27 cellular contexts compared by ENCODE assay signal in genomic region chr19:51508059-51508733, GRCh38. TPM values are rescaled to one million over a fixed set of nuclear protein-coding genes. Genes with fewer than 3 reads are reported as not detected.
"Had no signal": no experiment of that assay in that cellular context is flagged by ENCODE, and none has a peak within 500 bp of the region (broad histone marks: within the 10 kb centered on the region; RNA-seq: fewer than 3 reads in every experiment).

No MANE protein-coding gene starts in this region.

- H3K27ac ChIP-seq: breast epithelium, dorsolateral prefrontal cortex, esophagus muscularis mucosa, gastrocnemius medialis, parathyroid adenoma, tibial nerve had no signal

- H3K36me3 Mint-ChIP-seq: memory B cell had no signal

- DNase-seq: activated CD4-positive, alpha-beta T cell treated with anti-CD3 and anti-CD28 coated beads for 1 hour; activated CD4-positive, alpha-beta T cell treated with anti-CD3 and anti-CD28 coated beads, Interleukin-2, amount 50 U/mL, for 1 hour; activated CD8-positive, alpha-beta memory T cell treated with anti-CD3 and anti-CD28 coated beads, Interleukin-2, amount 50 U/mL, for 48 hours; activated naive CD4-positive, alpha-beta T cell treated with anti-CD3 and anti-CD28 coated beads for 36 hours; activated naive CD8-positive, alpha-beta T cell treated with anti-CD3 and anti-CD28 coated beads, Interleukin-2, amount 10 ng/mL, durations not matched to agents 7 days and 5 days; activated T-cell treated with anti-CD3 and anti-CD28 coated beads, Interleukin-2, amount 50 U/mL, for 4 hours; amniotic stem cell; dorsolateral prefrontal cortex; effector memory CD8-positive, alpha-beta T cell; gastrocnemius medialis; left colon; right cardiac atrium; stimulated activated CD4-positive, alpha-beta T cell treated with anti-CD3 and anti-CD28 coated beads, Interleukin-4, amount 100 ng/mL, for 4 hours; stimulated activated naive CD8-positive, alpha-beta T cell treated with anti-CD3 and anti-CD28 coated beads, Interleukin-15, amount 100 ng/mL, for 72 hours; T1000 had no signal

- H3K9me3 Mint-ChIP-seq: activated naive CD4-positive, alpha-beta T cell treated with anti-CD3 and anti-CD28 coated beads for 36 hours; central memory CD8-positive, alpha-beta T cell; effector memory CD8-positive, alpha-beta T cell; memory B cell had no signal

- H3K4me3 ChIP-seq: breast epithelium, dorsolateral prefrontal cortex, esophagus muscularis mucosa, gastrocnemius medialis, tibial nerve had no signal

- H3K36me3 ChIP-seq: breast epithelium, esophagus muscularis mucosa, gastrocnemius medialis, tibial nerve had no signal

- H3K4me1 ChIP-seq: breast epithelium, esophagus muscularis mucosa, gastrocnemius medialis, parathyroid adenoma, tibial nerve had no signal

- H2AFZ ChIP-seq: parathyroid adenoma had no signal

- H3K79me2 ChIP-seq: parathyroid adenoma had no signal

- H3K27me3 Mint-ChIP-seq: memory B cell had no signal

- H3K4me1 Mint-ChIP-seq: central memory CD8-positive, alpha-beta T cell; nephron had no signal

- H3K4me3 Mint-ChIP-seq: activated naive CD4-positive, alpha-beta T cell treated with anti-CD3 and anti-CD28 coated beads for 36 hours; activated naive CD8-positive, alpha-beta T cell treated with anti-CD3 and anti-CD28 coated beads, Interleukin-2, amount 10 ng/mL, durations not matched to agents 7 days and 5 days; activated T-cell treated with anti-CD3 and anti-CD28 coated beads, Interleukin-2, amount 50 U/mL, for 4 hours; central memory CD8-positive, alpha-beta T cell; effector memory CD8-positive, alpha-beta T cell; memory B cell; nephron; stimulated activated naive CD8-positive, alpha-beta T cell treated with anti-CD3 and anti-CD28 coated beads, Interleukin-15, amount 100 ng/mL, for 72 hours had no signal

- H3K9ac ChIP-seq: parathyroid adenoma had no signal

- H3K27me3 ChIP-seq: gastrocnemius medialis had no signal

- H3K9me3 ChIP-seq: gastrocnemius medialis had no signal

- H3K27ac Mint-ChIP-seq: activated naive CD4-positive, alpha-beta T cell treated with anti-CD3 and anti-CD28 coated beads for 36 hours; activated naive CD8-positive, alpha-beta T cell treated with anti-CD3 and anti-CD28 coated beads, Interleukin-2, amount 10 ng/mL, durations not matched to agents 7 days and 5 days; effector memory CD8-positive, alpha-beta T cell; memory B cell; nephron; stimulated activated naive CD8-positive, alpha-beta T cell treated with anti-CD3 and anti-CD28 coated beads, Interleukin-15, amount 100 ng/mL, for 72 hours had no signal

- ATAC-seq: activated T-cell treated with anti-CD3 and anti-CD28 coated beads, Interleukin-2, amount 50 U/mL, for 4 hours; effector memory CD8-positive, alpha-beta T cell; gastrocnemius medialis; left colon; stimulated activated naive CD8-positive, alpha-beta T cell treated with anti-CD3 and anti-CD28 coated beads, Interleukin-15, amount 100 ng/mL, for 72 hours had no signal

RNA-seq across cellular contexts. Expression of gene SIGLEC12, which starts 6.6 kb away (rescaled TPM):
- total RNA-seq: activated naive CD4-positive, alpha-beta T cell treated with anti-CD3 and anti-CD28 coated beads for 36 hours; endothelial cell of umbilical vein; gastrocnemius medialis; myocyte; pulmonary artery endothelial cell; T-helper 1 cell treated with Interleukin-12 subunit alpha and Interleukin-12 subunit beta and Interleukin-4 antibody, amounts not matched to agents 30 ng/mL and 1 ng/mL, for 36 hours had no signal

RNA-seq across cellular contexts. Expression of gene SIGLEC6, which starts 23.3 kb away (rescaled TPM):
- total RNA-seq: activated naive CD4-positive, alpha-beta T cell treated with anti-CD3 and anti-CD28 coated beads for 36 hours; activated naive CD8-positive, alpha-beta T cell treated with anti-CD3 and anti-CD28 coated beads, Interleukin-2, amount 10 ng/mL, durations not matched to agents 7 days and 5 days; endothelial cell of umbilical vein; myocyte; pulmonary artery endothelial cell had no signal

RNA-seq across cellular contexts. Expression of gene CEACAM18, which starts 29.9 kb away (rescaled TPM):
- total RNA-seq: activated naive CD4-positive, alpha-beta T cell treated with anti-CD3 and anti-CD28 coated beads for 36 hours; activated naive CD8-positive, alpha-beta T cell treated with anti-CD3 and anti-CD28 coated beads, Interleukin-2, amount 10 ng/mL, durations not matched to agents 7 days and 5 days; activated T-cell treated with anti-CD3 and anti-CD28 coated beads, Interleukin-2, amount 50 U/mL, for 4 hours; breast epithelium; dorsolateral prefrontal cortex; endothelial cell of umbilical vein; esophagus muscularis mucosa; gastrocnemius medialis; left colon; lower leg skin; myocyte; pulmonary artery endothelial cell; right cardiac atrium; T-helper 1 cell treated with Interleukin-12 subunit alpha and Interleukin-12 subunit beta and Interleukin-4 antibody, amounts not matched to agents 30 ng/mL and 1 ng/mL, for 36 hours; tibial nerve had no signal

RNA-seq across cellular contexts. Expression of gene SIGLEC8, which starts 49.9 kb away (rescaled TPM):
- total RNA-seq: activated naive CD4-positive, alpha-beta T cell treated with anti-CD3 and anti-CD28 coated beads for 36 hours; activated naive CD8-positive, alpha-beta T cell treated with anti-CD3 and anti-CD28 coated beads, Interleukin-2, amount 10 ng/mL, durations not matched to agents 7 days and 5 days; activated T-cell treated with anti-CD3 and anti-CD28 coated beads, Interleukin-2, amount 50 U/mL, for 4 hours; endothelial cell of umbilical vein; myocyte; pulmonary artery endothelial cell; right cardiac atrium; T-helper 1 cell treated with Interleukin-12 subunit alpha and Interleukin-12 subunit beta and Interleukin-4 antibody, amounts not matched to agents 30 ng/mL and 1 ng/mL, for 36 hours had no signal
